ENCODE assay signal across 9 cellular contexts in genomic region chr1:192489748-192490147, GRCh38.
DNase-seq lines count a peak whose midpoint lies in the region; ATAC-seq, FAIRE-seq and TF ChIP-seq lines count a peak whose summit lies in the region.
"Had no signal": no experiment of that assay in that cellular context is flagged by ENCODE, and none has a peak within 500 bp of the region (broad histone marks: within the 10 kb centered on the region; RNA-seq: fewer than 3 reads in every experiment).

No MANE protein-coding gene starts in this region.

- H3K9ac ChIP-seq in neuronal stem cell (ENCODE audit: low read depth, low read length, poor library complexity), result no peak overlapping the region

- no peak overlapping the region for H3K18ac ChIP-seq in neuronal stem cell (ENCODE audit: low read length)

- no peak overlapping the region for H3K23ac ChIP-seq in neuronal stem cell (ENCODE audit: low read depth, low read length, poor library complexity)

- no peaks in the 10 kb centered on the region for H3K9me3 ChIP-seq in CD4-positive, alpha-beta T cell (ENCODE audit: control insufficient read depth, low read length)
- peaks cover 2% of the 10 kb centered on the region for H3K9me3 ChIP-seq in RWPE2 (ENCODE audit: severe bottlenecking)
- H3K9me3 ChIP-seq in neuronal stem cell (replicated peaks in 1 of 2; ENCODE audit: control insufficient read depth in 2 of 2, insufficient read depth in 1 of 2, low read depth in 1 of 2, low read length in 2 of 2), result peaks cover 0 to 3% of the 10 kb centered on the region in 2 donors
- no peaks in the 10 kb centered on the region for H3K9me3 ChIP-seq in small intestine (ENCODE audit: control insufficient read depth, low read depth)

- no peak overlapping the region for H2AK5ac ChIP-seq in neuronal stem cell (ENCODE audit: low read depth, low read length)

- H2BK15ac ChIP-seq in neuronal stem cell (ENCODE audit: low read length), result no peak overlapping the region

- TF ChIP-seq CTCF in CD4-positive, alpha-beta T cell (IDR thresholded peaks at IDR 0.05), result no peak
- no peak for TF ChIP-seq CTCF in RWPE2 (IDR thresholded peaks at IDR 0.05; ENCODE audit: poor library complexity, severe bottlenecking)

- no peak overlapping the region for H3K4me3 Mint-ChIP-seq in CD4-positive, alpha-beta T cell
- H3K4me3 Mint-ChIP-seq: immature natural killer cell had no signal

- H3K79me1 ChIP-seq in neuronal stem cell (ENCODE audit: low read depth, low read length), result no peaks in the 10 kb centered on the region

- H3K27me3 ChIP-seq in CD4-positive, alpha-beta T cell (ENCODE audit: control insufficient read depth, insufficient read depth, low read length), result no peaks in the 10 kb centered on the region
- H3K27me3 ChIP-seq in RWPE2 (ENCODE audit: insufficient read depth, poor library complexity, severe bottlenecking) (no peaks in the 10 kb centered on the region), neuronal stem cell (ENCODE audit: control insufficient read depth in 3 of 3, insufficient read depth in 3 of 3, low read depth in 1 of 3, low read length in 3 of 3) (no peaks in the 10 kb centered on the region), small intestine (ENCODE audit: control insufficient read depth in 2 of 2, insufficient read depth in 2 of 2, low read length in 2 of 2) (no peaks in the 10 kb centered on the region)

- no peak overlapping the region for H3K14ac ChIP-seq in neuronal stem cell (ENCODE audit: low read length)

- H3K27me3 Mint-ChIP-seq in CD4-positive, alpha-beta T cell, result no peaks in the 10 kb centered on the region

- peak overlapping the region; percentile 65 for H2AFZ ChIP-seq in neuronal stem cell (ENCODE audit: low read length)

- H3K36me3 Mint-ChIP-seq in CD4-positive, alpha-beta T cell (ENCODE audit: low read depth), result no peaks in the 10 kb centered on the region
- H3K36me3 Mint-ChIP-seq: immature natural killer cell had no signal

- FAIRE-seq in small intestine (lab: Jason Lieb, UNC), result no peak

- no peak overlapping the region for H3K27ac ChIP-seq in CD4-positive, alpha-beta T cell (ENCODE audit: low read depth, low read length)
- no peak overlapping the region for H3K27ac ChIP-seq in RWPE2 (ENCODE audit: poor library complexity, severe bottlenecking)
- H3K27ac ChIP-seq in neuronal stem cell (replicated peaks; ENCODE audit: low read length), result no peak overlapping the region
- no peak overlapping the region for H3K27ac ChIP-seq in small intestine (ENCODE audit: low read depth in 1 of 2, low read length in 1 of 2)

- POLR2A ChIA-PET in CD4-positive, alpha-beta T cell (lab: Charles Lee), result no interaction called here

- peak in 3 of 10 experiments; percentile 7 to 34 (median 10) for DNase-seq in CD4-positive, alpha-beta T cell
- DNase-seq in RWPE2 (ENCODE audit: low spot score), result no peak
- no peak for DNase-seq in neuronal stem cell (ENCODE audit: low spot score)
- DNase-seq in small intestine, result no peak

- no peak overlapping the region for H2BK120ac ChIP-seq in neuronal stem cell (ENCODE audit: low read depth, low read length)

- H3K36me3 ChIP-seq in RWPE2 (ENCODE audit: low read depth), result no peaks in the 10 kb centered on the region
- no peaks in the 10 kb centered on the region for H3K36me3 ChIP-seq in neuronal stem cell (replicated peaks in 1 of 2; ENCODE audit: control insufficient read depth in 2 of 2, insufficient read depth in 2 of 2, low read length in 2 of 2)
- no peaks in the 10 kb centered on the region for H3K36me3 ChIP-seq in small intestine (ENCODE audit: control insufficient read depth in 2 of 2, insufficient read depth in 2 of 2, low read length in 2 of 2)

- no peak overlapping the region for H3K27ac Mint-ChIP-seq in CD4-positive, alpha-beta T cell

- no peak overlapping the region for H2BK5ac ChIP-seq in neuronal stem cell (ENCODE audit: low read length)

- H3K4me3 ChIP-seq in RWPE2 (ENCODE audit: severe bottlenecking) (no peak overlapping the region), neuronal stem cell (ENCODE audit: low read length in 2 of 2) (no peak overlapping the region), small intestine (ENCODE audit: low read depth in 1 of 2, low read length in 2 of 2) (no peak overlapping the region)

- no peak overlapping the region for H4K8ac ChIP-seq in neuronal stem cell (ENCODE audit: low read depth, low read length)

- no peak overlapping the region for H3K4ac ChIP-seq in neuronal stem cell (ENCODE audit: low read length)

- H3K4me1 ChIP-seq in RWPE2 (ENCODE audit: insufficient read depth, poor library complexity, severe bottlenecking) (peaks cover 18% of the 10 kb centered on the region), neuronal stem cell (ENCODE audit: control insufficient read depth in 2 of 2, insufficient read depth in 1 of 2, low read depth in 1 of 2, low read length in 2 of 2) (peaks cover 0 to 10% of the 10 kb centered on the region in 2 donors), small intestine (ENCODE audit: control insufficient read depth in 2 of 2, insufficient read depth in 1 of 2, low read depth in 1 of 2, low read length in 1 of 2) (no peaks in the 10 kb centered on the region)

- no peak overlapping the region for H2BK12ac ChIP-seq in neuronal stem cell (ENCODE audit: low read length)

- no peak overlapping the region for H3K4me2 ChIP-seq in neuronal stem cell (ENCODE audit: insufficient read depth, low read length, poor library complexity, severe bottlenecking)

- CTCF ChIA-PET in CD4-positive, alpha-beta T cell (lab: Charles Lee), result interaction anchor here (1.3 kb wide), 1 partner anchor 17 kb away, joined by 3 read pairs; no protein-coding TSS in a partner anchor

- no peaks in the 10 kb centered on the region for H3K9me3 Mint-ChIP-seq in CD4-positive, alpha-beta T cell

- H4K91ac ChIP-seq in neuronal stem cell (ENCODE audit: low read depth, low read length, poor library complexity), result no peak overlapping the region

- ATAC-seq in CD4-positive, alpha-beta T cell (ENCODE audit: poor library complexity), result peak; percentile 89
- ATAC-seq in GM19043 (IDR thresholded peaks at IDR 0.05; ENCODE audit: low read depth, unreplicated experiment), result peak; percentile 93
- peak; percentile 94 for ATAC-seq in HG03460 (IDR thresholded peaks at IDR 0.05; ENCODE audit: unreplicated experiment)
- peak; percentile 72 for ATAC-seq in RWPE2 (ENCODE audit: low read depth)
- ATAC-seq in esophagus mucosa, result peak; percentile 93
- no peak for ATAC-seq in GM21515 (IDR thresholded peaks at IDR 0.05; ENCODE audit: unreplicated experiment)

- WGBS in neuronal stem cell (ENCODE audit: extremely low coverage in 2 of 2, insufficient read length in 2 of 2, insufficient replicate concordance in 1 of 2), 2 donors, result no CpG with 5 or more reads among the region's 2 CpGs
- 46 to 60% (median 51%) methylated on average over 2 of the region's 2 CpGs for WGBS in small intestine, 3 donors

- peaks cover 6% of the 10 kb centered on the region for H3K4me1 Mint-ChIP-seq in CD4-positive, alpha-beta T cell (ENCODE audit: low read depth)
- H3K4me1 Mint-ChIP-seq: immature natural killer cell had no signal

- intact Hi-C loops in CD4-positive, alpha-beta T cell (cut with DNase I, micrococcal nuclease), result no loop called here
